12 cellular contexts compared by ENCODE assay signal in genomic region chr16:57667526-57668258, GRCh38. TPM values are rescaled to one million over a fixed set of nuclear protein-coding genes. Genes with fewer than 3 reads are reported as not detected.
DNase-seq lines count a peak whose midpoint lies in the region; ATAC-seq and TF ChIP-seq lines count a peak whose summit lies in the region.
"Had no signal": no experiment of that assay in that cellular context is flagged by ENCODE, and none has a peak within 500 bp of the region (broad histone marks: within the 10 kb centered on the region; RNA-seq: fewer than 3 reads in every experiment).

No MANE protein-coding gene starts in this region.

- intact Hi-C loops in psoas muscle (cut with DNase I) (no loop called here), esophagus muscularis mucosa (cut with DNase I) (no loop called here)

- H3K4me3 ChIP-seq in OCI-LY1 (ENCODE audit: low read depth, low read length, poor library complexity, severe bottlenecking) (no peak overlapping the region), gastroesophageal sphincter (no peak overlapping the region), psoas muscle (no peak overlapping the region), esophagus muscularis mucosa (no peak overlapping the region)
- H3K4me3 ChIP-seq: Peyer's patch had no signal

- no peaks in the 10 kb centered on the region for H3F3A ChIP-seq in OCI-LY1 (ENCODE audit: insufficient read depth, low read length)

- in situ Hi-C loops in GM13976 (cut with MboI; ENCODE audit: low sequenced_read_pairs, unreplicated experiment): no loop called here
- in situ Hi-C loops in KBM-7 (cut with MboI; ENCODE audit: low pct_unique_long_range_greater_than_20kb, low sequenced_read_pairs): no loop called here

- no peak overlapping the region for H3K9ac ChIP-seq in OCI-LY1 (ENCODE audit: low read length)

- no peaks in the 10 kb centered on the region for H4K20me1 ChIP-seq in OCI-LY1 (ENCODE audit: insufficient read depth, low read length)

- TF ChIP-seq POLR2A in gastroesophageal sphincter (IDR thresholded peaks at IDR 0.05) (no peak), esophagus muscularis mucosa (IDR thresholded peaks at IDR 0.05; ENCODE audit: low read depth) (no peak)

- 100% methylated on average over 1 of the region's 17 CpGs; no CpG with 5 or more reads in 1 of the 2 donors for WGBS in gastroesophageal sphincter (ENCODE audit: low coverage in 1 of 2), 2 donors
- 65 to 66% (median 66%) methylated on average over 17 of the region's 17 CpGs for WGBS in psoas muscle, 3 donors
- 79% methylated on average over 11 of the region's 17 CpGs for WGBS in esophagus muscularis mucosa

- H3K36me3 ChIP-seq in OCI-LY1 (ENCODE audit: insufficient read depth, low read length) (no peaks in the 10 kb centered on the region), gastroesophageal sphincter (no peaks in the 10 kb centered on the region), psoas muscle (ENCODE audit: insufficient read depth in 1 of 2, low read depth in 1 of 2) (no peaks in the 10 kb centered on the region), esophagus muscularis mucosa (peaks cover 0 to 23% (median 3%) of the 10 kb centered on the region in 4 donors)

- no peaks in the 10 kb centered on the region for H3K79me2 ChIP-seq in OCI-LY1 (ENCODE audit: insufficient read depth, low read length)

- no peaks in the 10 kb centered on the region for H3K9me2 ChIP-seq in OCI-LY1 (ENCODE audit: low read depth, low read length)

- no peak overlapping the region for H2AFZ ChIP-seq in OCI-LY1 (ENCODE audit: low read length)

- TF ChIP-seq CTCF in GM13976 (IDR thresholded peaks at IDR 0.05; ENCODE audit: borderline replicate concordance, control extremely low read depth, extremely low read depth, insufficient read depth, missing control alignments) (peak; percentile 20), OCI-LY1 (IDR thresholded peaks at IDR 0.05; ENCODE audit: low read length) (peak; percentile 32; the same call in 1 of the 2 replicates), gastroesophageal sphincter (IDR thresholded peaks at IDR 0.05) (no peak), psoas muscle (IDR thresholded peaks at IDR 0.05) (no peak), esophagus muscularis mucosa (IDR thresholded peaks at IDR 0.05) (no peak)

- H3K27ac ChIP-seq in OCI-LY1 (ENCODE audit: low read depth, low read length, poor library complexity, severe bottlenecking): no peak overlapping the region
- no peak overlapping the region for H3K27ac ChIP-seq in gastroesophageal sphincter
- no peak overlapping the region for H3K27ac ChIP-seq in psoas muscle
- no peak overlapping the region for H3K27ac ChIP-seq in esophagus muscularis mucosa (replicated peaks in 1 of 4)
- H3K27ac ChIP-seq: Peyer's patch had no signal

- H3K4me1 ChIP-seq in OCI-LY1 (ENCODE audit: insufficient read depth, low read length, severe bottlenecking) (no peaks in the 10 kb centered on the region), gastroesophageal sphincter (no peaks in the 10 kb centered on the region), psoas muscle (no peaks in the 10 kb centered on the region), esophagus muscularis mucosa (peaks cover 0 to 3% (median 0%) of the 10 kb centered on the region in 4 donors)
- H3K4me1 ChIP-seq: Peyer's patch had no signal

- H3K4me2 ChIP-seq in OCI-LY1 (ENCODE audit: low read length): no peak overlapping the region

- TF ChIP-seq EP300 in gastroesophageal sphincter (IDR thresholded peaks at IDR 0.05) (no peak), esophagus muscularis mucosa (IDR thresholded peaks at IDR 0.05) (no peak)

- DNase-seq in GM13976 (ENCODE audit: low spot score) (no peak), psoas muscle (peak in 1 of 2 donors; percentile 39), KBM-7 (no peak), esophagus muscularis mucosa (ENCODE audit: extremely low spot score) (no peak)
- no peak for DNase-seq in activated effector memory CD4-positive, alpha-beta T cell treated with anti-CD3 and anti-CD28 coated beads, Interleukin-2, amount 50 U/mL, for 16 hours
- DNase-seq: activated naive CD4-positive, alpha-beta T cell; hypothalamus; Peyer's patch; stimulated activated CD4-positive, alpha-beta T cell treated with anti-CD3 and anti-CD28 coated beads, Interleukin-4, amount 100 ng/mL, for 24 hours had no signal

- peak; percentile 64 for ATAC-seq in gastroesophageal sphincter
- ATAC-seq in psoas muscle: peak; percentile 34 to 50 (median 42)
- no peak for ATAC-seq in GM19397 (IDR thresholded peaks at IDR 0.05; ENCODE audit: unreplicated experiment)

- H3K9me3 ChIP-seq in OCI-LY1 (ENCODE audit: low read length) (no peaks in the 10 kb centered on the region), gastroesophageal sphincter (no peaks in the 10 kb centered on the region), psoas muscle (no peaks in the 10 kb centered on the region), esophagus muscularis mucosa (no peaks in the 10 kb centered on the region)
- H3K9me3 ChIP-seq: Peyer's patch had no signal

- H3K27me3 ChIP-seq in OCI-LY1 (ENCODE audit: insufficient read depth, low read length) (no peaks in the 10 kb centered on the region), gastroesophageal sphincter (peaks cover 16% of the 10 kb centered on the region), psoas muscle (ENCODE audit: insufficient read depth in 3 of 3, low read length in 2 of 3) (no peaks in the 10 kb centered on the region), esophagus muscularis mucosa (peaks cover 0 to 16% (median 0%) of the 10 kb centered on the region in 4 donors)
- H3K27me3 ChIP-seq: Peyer's patch had no signal

RNA-seq across cellular contexts. Expression of gene ADGRG3, which starts 0.4 kb away (rescaled TPM):
- total RNA-seq in gastroesophageal sphincter (1 to 10 TPM in 3 of 4 donors, under 1 TPM in 1; 0.31 to 7.4 (median 2.2) TPM), psoas muscle (under 1 TPM; 0.19 to 0.57 (median 0.31) TPM), esophagus muscularis mucosa (1 to 10 TPM; 2.0 to 9.6 (median 3.7) TPM)
- polyA plus RNA-seq in psoas muscle: under 1 TPM; 0.16 to 0.37 (median 0.31) TPM

RNA-seq across cellular contexts. Expression of gene DRC7, which starts 26.9 kb away (rescaled TPM):
- total RNA-seq in gastroesophageal sphincter: under 1 TPM in 1 of 4 donors, not detected in 3; 0.15 TPM
- not detected for total RNA-seq in psoas muscle
- polyA plus RNA-seq in psoas muscle: not detected
- under 1 TPM in 2 of 4 donors, not detected in 2; under 0.01 to 0.17 TPM for total RNA-seq in esophagus muscularis mucosa
- total RNA-seq: Peyer's patch had no signal

RNA-seq across cellular contexts. Expression of gene ADGRG1, which starts 39.3 kb away (rescaled TPM):
- total RNA-seq in gastroesophageal sphincter (10 to 100 TPM in 2 of 4 donors, 1 to 10 TPM in 2; 7.0 to 20.1 (median 12.6) TPM), psoas muscle (10 to 100 TPM; 14.2 to 19.4 (median 15.7) TPM), esophagus muscularis mucosa (10 to 100 TPM; 17.4 to 21.4 (median 19.1) TPM)
- 10 to 100 TPM in 1 of 3 donors, 1 to 10 TPM in 2; 5.3 to 10.4 (median 7.4) TPM for polyA plus RNA-seq in psoas muscle

Comparison
In these comparisons a context has a peak if more than half of its experiments do, and no peak if none do; other contexts are left out.
1. CTCF ChIP-seq: peak in GM13976 (single experiment) and OCI-LY1 (single experiment); none in gastroesophageal sphincter (0 of 4), psoas muscle (single experiment) and esophagus muscularis mucosa (0 of 3).